8 cellular contexts compared by ENCODE assay signal in genomic region chr1:206556748-206557635, GRCh38. TPM values are rescaled to one million over a fixed set of nuclear protein-coding genes. Genes with fewer than 3 reads are reported as not detected.
DNase-seq lines count a peak whose midpoint lies in the region; ATAC-seq and TF ChIP-seq lines count a peak whose summit lies in the region.

No MANE protein-coding gene starts in this region.

- H3K4me2 ChIP-seq in Karpas-422 (ENCODE audit: low read depth, low read length, poor library complexity, severe bottlenecking) = peak overlapping the region; percentile 86

- H3K27me3 Mint-ChIP-seq in activated naive CD4-positive, alpha-beta T cell treated with anti-CD3 and anti-CD28 coated beads, Interleukin-2, amount 50 U/mL, for 24 hours = no peaks in the 10 kb centered on the region

- peak overlapping the region; percentile 99 for H3K4me3 Mint-ChIP-seq in activated naive CD4-positive, alpha-beta T cell treated with anti-CD3 and anti-CD28 coated beads, Interleukin-2, amount 50 U/mL, for 24 hours

- H3K27me3 ChIP-seq in Karpas-422 (ENCODE audit: low read length) = no peaks in the 10 kb centered on the region
- no peaks in the 10 kb centered on the region for H3K27me3 ChIP-seq in heart left ventricle
- no peaks in the 10 kb centered on the region for H3K27me3 ChIP-seq in upper lobe of left lung

- H3K27ac Mint-ChIP-seq in activated naive CD4-positive, alpha-beta T cell treated with anti-CD3 and anti-CD28 coated beads, Interleukin-2, amount 50 U/mL, for 24 hours = peak overlapping the region; percentile 97

- H3K36me3 Mint-ChIP-seq in activated naive CD4-positive, alpha-beta T cell treated with anti-CD3 and anti-CD28 coated beads, Interleukin-2, amount 50 U/mL, for 24 hours = peaks cover 13% of the 10 kb centered on the region

- peak overlapping the region; percentile 55; the same call in 1 of the 2 replicates for H2AFZ ChIP-seq in Karpas-422 (ENCODE audit: low read length)

- in situ Hi-C loops in Caki2 (cut with HindIII; ENCODE audit: low pct_unique_long_range_greater_than_20kb, low sequenced_read_pairs) = no loop called here

- H3K36me3 ChIP-seq in Karpas-422 (ENCODE audit: insufficient read depth, low read length) (0 out of 2 replicates have a peak, but pooled peaks cover 8% of the 10 kb centered on the region), heart left ventricle (peaks cover 0 to 8% (median 0%) of the 10 kb centered on the region in 9 donors), upper lobe of left lung (peaks cover 0 to 1% (median 0%) of the 10 kb centered on the region in 4 donors)

- 2 to 11% (median 2%) methylated on average over 17 to 67 of the region's 67 CpGs for WGBS in heart left ventricle, 4 donors
- 0 to 5% methylated on average over 9 to 62 of the region's 67 CpGs for WGBS in upper lobe of left lung, 2 donors

- H3K27ac ChIP-seq in Karpas-422 (ENCODE audit: low read length) (peak overlapping the region; percentile 74), heart left ventricle (peak overlapping the region; percentile 5 to 98 (median 69)), upper lobe of left lung (peak overlapping the region; percentile 91 to 95 (median 93))

- TF ChIP-seq EP300 in upper lobe of left lung (IDR thresholded peaks at IDR 0.05) = no peak

- DNase-seq in Caki2 (ENCODE audit: low read depth) = peak; percentile 42
- peak; percentile 94 for DNase-seq in Karpas-422
- DNase-seq in heart left ventricle = peak; percentile 82 to 94 (median 88)
- DNase-seq in pons (ENCODE audit: low spot score) = peak; percentile 52
- DNase-seq in upper lobe of left lung = peak; percentile 94 to 96

- TF ChIP-seq POLR2A in heart left ventricle (IDR thresholded peaks at IDR 0.05) = no peak
- TF ChIP-seq POLR2A in upper lobe of left lung (IDR thresholded peaks at IDR 0.05) = peak in 2 of 4 donors; percentile 19 to 82

- H3K9me3 Mint-ChIP-seq in activated naive CD4-positive, alpha-beta T cell treated with anti-CD3 and anti-CD28 coated beads, Interleukin-2, amount 50 U/mL, for 24 hours = no peaks in the 10 kb centered on the region

- peaks cover 36% of the 10 kb centered on the region for H3K4me1 ChIP-seq in Karpas-422 (ENCODE audit: low read length)
- peaks cover 5 to 70% (median 48%) of the 10 kb centered on the region in 12 donors for H3K4me1 ChIP-seq in heart left ventricle
- H3K4me1 ChIP-seq in upper lobe of left lung = peaks cover 48 to 71% (median 66%) of the 10 kb centered on the region in 4 donors

- H3K9ac ChIP-seq in Karpas-422 (ENCODE audit: low read length) = peak overlapping the region; percentile 89

- H3K9me3 ChIP-seq in Karpas-422 (ENCODE audit: low read length) (no peaks in the 10 kb centered on the region), heart left ventricle (no peaks in the 10 kb centered on the region), upper lobe of left lung (no peaks in the 10 kb centered on the region)

- peak; percentile 57 for ATAC-seq in GM21529 (IDR thresholded peaks at IDR 0.05; ENCODE audit: unreplicated experiment)
- ATAC-seq in SK-N-SH treated with all-trans-retinoic acid at 6 μM for 48 hours = peak; percentile 93
- ATAC-seq in heart left ventricle = peak in 3 of 4 donors; percentile 76 to 77 (median 76)
- ATAC-seq in upper lobe of left lung (ENCODE audit: low FRiP score in 2 of 2) = peak; percentile 84 to 93

- H3K4me3 ChIP-seq in Karpas-422 (ENCODE audit: low read length) (peak overlapping the region; percentile 85), heart left ventricle (peak overlapping the region; percentile 48 to 81 (median 64)), upper lobe of left lung (peak overlapping the region; percentile 51 to 78 (median 69))

- peaks cover 40% of the 10 kb centered on the region for H3K79me2 ChIP-seq in Karpas-422 (ENCODE audit: low read length)

- no peaks in the 10 kb centered on the region for H4K20me1 ChIP-seq in Karpas-422 (ENCODE audit: insufficient read depth, low read depth, low read length)

- intact Hi-C loops in heart left ventricle (cut with DNase I) = no loop called here

- H3K4me1 Mint-ChIP-seq in activated naive CD4-positive, alpha-beta T cell treated with anti-CD3 and anti-CD28 coated beads, Interleukin-2, amount 50 U/mL, for 24 hours = peaks cover 71% of the 10 kb centered on the region

- H3K9me2 ChIP-seq in Karpas-422 (replicated peaks; ENCODE audit: insufficient read depth, low read length) = no peaks in the 10 kb centered on the region

- TF ChIP-seq CTCF in heart left ventricle (IDR thresholded peaks at IDR 0.05) (peak in 3 of 12 donors; percentile 7 to 19 (median 7)), upper lobe of left lung (IDR thresholded peaks at IDR 0.05) (peak in 3 of 6 experiments; percentile 6 to 16 (median 13))

TF ChIP-seq in SK-N-SH treated with all-trans-retinoic acid at 6 μM for 48 hours, 23 proteins besides CTCF, POLR2A, EP300 and RAD21:
- TF ChIP-seq, protein P1, sequence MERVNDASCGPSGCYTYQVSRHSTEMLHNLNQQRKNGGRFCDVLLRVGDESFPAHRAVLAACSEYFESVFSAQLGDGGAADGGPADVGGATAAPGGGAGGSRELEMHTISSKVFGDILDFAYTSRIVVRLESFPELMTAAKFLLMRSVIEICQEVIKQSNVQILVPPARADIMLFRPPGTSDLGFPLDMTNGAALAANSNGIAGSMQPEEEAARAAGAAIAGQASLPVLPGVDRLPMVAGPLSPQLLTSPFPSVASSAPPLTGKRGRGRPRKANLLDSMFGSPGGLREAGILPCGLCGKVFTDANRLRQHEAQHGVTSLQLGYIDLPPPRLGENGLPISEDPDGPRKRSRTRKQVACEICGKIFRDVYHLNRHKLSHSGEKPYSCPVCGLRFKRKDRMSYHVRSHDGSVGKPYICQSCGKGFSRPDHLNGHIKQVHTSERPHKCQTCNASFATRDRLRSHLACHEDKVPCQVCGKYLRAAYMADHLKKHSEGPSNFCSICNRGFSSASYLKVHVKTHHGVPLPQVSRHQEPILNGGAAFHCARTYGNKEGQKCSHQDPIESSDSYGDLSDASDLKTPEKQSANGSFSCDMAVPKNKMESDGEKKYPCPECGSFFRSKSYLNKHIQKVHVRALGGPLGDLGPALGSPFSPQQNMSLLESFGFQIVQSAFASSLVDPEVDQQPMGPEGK (CRISPR knock-in tag; IDR thresholded peaks at IDR 0.05; ENCODE audit: borderline replicate concordance) = no peak
- TF ChIP-seq CSDC2 (CRISPR knock-in tag; IDR thresholded peaks at IDR 0.05) (no peak), SNAI2 (CRISPR knock-in tag; IDR thresholded peaks at IDR 0.05) (no peak), PPARA (CRISPR knock-in tag; IDR thresholded peaks at IDR 0.05; ENCODE audit: borderline replicate concordance) (no peak)

RNA-seq across cellular contexts. Expression of gene RASSF5, which starts 49.7 kb away (rescaled TPM):
- total RNA-seq in Caki2 (2014; rRNA removed; shearing (Covaris generic); ENCODE audit: low replicate concordance) = 0.09 and 0.47 TPM in 2 replicates
- total RNA-seq in Karpas-422 (2014; rRNA removed; shearing (Covaris generic); ENCODE audit: low replicate concordance) = 27.2 and 29.5 TPM in 2 replicates
- total RNA-seq in heart left ventricle (10 to 100 TPM in 2 of 9 donors, 1 to 10 TPM in 7; 3.2 to 27.4 (median 5.8) TPM), upper lobe of left lung (10 to 100 TPM; 47.2 to 61.1 (median 54.9) TPM)
- 1 to 10 TPM; 1.3 to 1.8 TPM for polyA plus RNA-seq in heart left ventricle

RNA-seq across cellular contexts. Expression of gene EIF2D, which starts 55.3 kb away (rescaled TPM):
- 59.5 and 63.7 TPM in 2 replicates for total RNA-seq in Caki2 (2014; rRNA removed; shearing (Covaris generic); ENCODE audit: low replicate concordance)
- total RNA-seq in Karpas-422 (2014; rRNA removed; shearing (Covaris generic); ENCODE audit: low replicate concordance) = 51.8 and 106 TPM in 2 replicates
- total RNA-seq in heart left ventricle = 10 to 100 TPM; 21.6 to 37.5 (median 29.0) TPM
- 10 to 100 TPM; 15.6 to 26.8 TPM for polyA plus RNA-seq in heart left ventricle
- total RNA-seq in upper lobe of left lung = 10 to 100 TPM; 32.6 to 84.9 (median 45.4) TPM

Comparison
In these comparisons a context has a peak if more than half of its experiments do, and no peak if none do; other contexts are left out.
1. Peak in every context shown above with its lines: DNase-seq, ATAC-seq, H3K4me3 ChIP-seq and H3K27ac ChIP-seq.
2. DNase-seq: peak in every context shown above with its lines; median percentile 95 in upper lobe of left lung; 94 in Karpas-422; 88 in heart left ventricle; 52 in pons; 42 in Caki2.